Comparison of ENCODE assay signal across 1 cellular context in the genomic region with DNA sequence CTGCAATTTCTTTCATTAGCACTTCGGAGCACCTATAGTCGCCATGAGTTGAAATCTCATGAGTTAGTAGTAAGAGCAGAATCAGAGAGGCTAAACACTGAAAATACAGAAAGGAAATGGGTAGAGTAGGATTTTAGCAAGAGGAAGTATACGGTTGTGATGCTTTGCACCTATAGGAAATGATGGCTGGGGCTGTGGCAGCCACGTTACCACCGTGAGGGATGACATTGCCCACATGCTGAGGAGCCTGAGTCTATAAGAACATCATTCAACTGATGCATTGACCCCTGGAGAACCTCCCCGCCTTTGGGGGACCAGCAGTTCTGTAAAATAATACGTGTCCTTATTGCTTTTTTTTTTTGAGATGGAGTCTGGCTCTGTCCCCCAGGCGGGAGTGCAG.
TF ChIP-seq lines count a peak whose summit lies in the region.

No MANE protein-coding gene starts in this region.

TF ChIP-seq in HEK293, 187 proteins besides CTCF, POLR2A, EP300 and RAD21:
- TF ChIP-seq, protein P1, sequence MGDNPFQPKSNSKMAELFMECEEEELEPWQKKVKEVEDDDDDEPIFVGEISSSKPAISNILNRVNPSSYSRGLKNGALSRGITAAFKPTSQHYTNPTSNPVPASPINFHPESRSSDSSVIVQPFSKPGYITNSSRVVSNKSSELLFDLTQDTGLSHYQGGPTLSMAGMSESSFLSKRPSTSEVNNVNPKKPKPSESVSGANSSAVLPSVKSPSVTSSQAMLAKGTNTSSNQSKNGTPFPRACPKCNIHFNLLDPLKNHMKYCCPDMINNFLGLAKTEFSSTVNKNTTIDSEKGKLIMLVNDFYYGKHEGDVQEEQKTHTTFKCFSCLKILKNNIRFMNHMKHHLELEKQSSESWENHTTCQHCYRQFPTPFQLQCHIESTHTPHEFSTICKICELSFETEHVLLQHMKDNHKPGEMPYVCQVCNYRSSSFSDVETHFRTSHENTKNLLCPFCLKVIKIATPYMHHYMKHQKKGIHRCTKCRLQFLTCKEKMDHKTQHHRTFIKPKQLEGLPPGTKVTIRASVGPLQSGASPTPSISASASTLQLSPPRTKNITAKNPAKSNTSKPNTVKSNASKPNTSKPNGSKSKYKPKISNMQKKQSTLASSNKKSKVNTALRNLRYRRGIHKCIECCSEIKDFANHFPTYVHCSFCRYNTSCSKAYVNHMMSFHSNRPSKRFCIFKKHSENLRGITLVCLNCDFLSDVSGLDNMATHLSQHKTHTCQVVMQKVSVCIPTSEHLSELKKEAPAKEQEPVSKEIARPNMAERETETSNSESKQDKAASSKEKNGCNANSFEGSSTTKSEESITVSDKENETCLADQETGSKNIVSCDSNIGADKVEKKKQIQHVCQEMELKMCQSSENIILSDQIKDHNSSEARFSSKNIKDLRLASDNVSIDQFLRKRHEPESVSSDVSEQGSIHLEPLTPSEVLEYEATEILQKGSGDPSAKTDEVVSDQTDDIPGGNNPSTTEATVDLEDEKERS (tag by site-specific recombination; IDR thresholded peaks at IDR 0.05): peak; percentile 95
- TF ChIP-seq, protein P2, sequence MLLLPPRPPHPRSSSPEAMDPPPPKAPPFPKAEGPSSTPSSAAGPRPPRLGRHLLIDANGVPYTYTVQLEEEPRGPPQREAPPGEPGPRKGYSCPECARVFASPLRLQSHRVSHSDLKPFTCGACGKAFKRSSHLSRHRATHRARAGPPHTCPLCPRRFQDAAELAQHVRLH (tag by site-specific recombination; IDR thresholded peaks at IDR 0.05): peak; percentile 69
- TF ChIP-seq, protein P3, sequence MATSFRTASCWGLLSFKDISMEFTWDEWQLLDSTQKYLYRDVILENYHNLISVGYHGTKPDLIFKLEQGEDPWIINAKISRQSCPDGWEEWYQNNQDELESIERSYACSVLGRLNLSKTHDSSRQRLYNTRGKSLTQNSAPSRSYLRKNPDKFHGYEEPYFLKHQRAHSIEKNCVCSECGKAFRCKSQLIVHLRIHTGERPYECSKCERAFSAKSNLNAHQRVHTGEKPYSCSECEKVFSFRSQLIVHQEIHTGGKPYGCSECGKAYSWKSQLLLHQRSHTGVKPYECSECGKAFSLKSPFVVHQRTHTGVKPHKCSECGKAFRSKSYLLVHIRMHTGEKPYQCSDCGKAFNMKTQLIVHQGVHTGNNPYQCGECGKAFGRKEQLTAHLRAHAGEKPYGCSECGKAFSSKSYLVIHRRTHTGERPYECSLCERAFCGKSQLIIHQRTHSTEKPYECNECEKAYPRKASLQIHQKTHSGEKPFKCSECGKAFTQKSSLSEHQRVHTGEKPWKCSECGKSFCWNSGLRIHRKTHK (tag by site-specific recombination; IDR thresholded peaks at IDR 0.05): no peak
